ENCODE assay signal across 8 cellular contexts in the genomic region with DNA sequence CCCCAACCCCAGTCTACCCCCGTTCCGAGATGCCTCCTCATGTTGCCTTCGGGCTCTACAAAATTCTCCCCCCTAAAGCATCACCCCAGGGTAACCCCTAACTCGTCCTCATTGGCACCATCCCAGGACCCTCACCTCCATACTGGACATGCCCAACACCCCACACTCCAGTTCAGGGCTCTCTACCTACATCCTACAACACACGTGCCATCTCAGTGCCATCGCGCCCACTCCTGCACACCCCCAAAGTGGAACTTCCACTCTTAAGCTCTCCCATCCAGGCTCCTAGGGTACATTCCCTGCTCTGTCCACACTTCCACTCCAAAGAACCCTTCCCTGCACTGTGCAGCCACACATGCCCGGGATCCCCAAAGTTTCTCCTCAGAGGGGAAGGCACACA.
DNase-seq lines count a peak whose midpoint lies in the region; ATAC-seq, FAIRE-seq and TF ChIP-seq lines count a peak whose summit lies in the region.

No MANE protein-coding gene starts in this region.

- no peaks in the 10 kb centered on the region for H3K4me1 ChIP-seq in ACC112 (ENCODE audit: control insufficient read depth, insufficient read depth, low read length, unreplicated experiment)
- H3K4me1 ChIP-seq in muscle layer of duodenum (ENCODE audit: control insufficient read depth in 1 of 2, insufficient read depth in 2 of 2, low read length in 2 of 2): peaks cover 6 to 44% of the 10 kb centered on the region in 2 donors

- peak overlapping the region; percentile 100 for H3K4me3 Mint-ChIP-seq in dendritic cell treated with granulocyte-macrophage colony-stimulating factor and Interleukin-4, amounts not matched to agents 40 ng/mL and 50 ng/mL, for 4 days

- H3K4me3 ChIP-seq in ACC112 (ENCODE audit: low read depth, low read length) (peak overlapping the region; percentile 89), muscle layer of duodenum (ENCODE audit: low read depth in 1 of 2, low read length in 2 of 2) (peak overlapping the region; percentile 85 to 91)

- peak overlapping the region; percentile 94 for H3K27ac Mint-ChIP-seq in dendritic cell treated with granulocyte-macrophage colony-stimulating factor and Interleukin-4, amounts not matched to agents 40 ng/mL and 50 ng/mL, for 4 days

- peaks cover 74% of the 10 kb centered on the region for H3K4me1 Mint-ChIP-seq in dendritic cell treated with granulocyte-macrophage colony-stimulating factor and Interleukin-4, amounts not matched to agents 40 ng/mL and 50 ng/mL, for 4 days (ENCODE audit: low read depth)

- no peak for FAIRE-seq in H54 (lab: Jason Lieb, UNC)

- H2AFZ ChIP-seq in ACC112 (ENCODE audit: low read length, unreplicated experiment): no peak overlapping the region

- peaks cover 46% of the 10 kb centered on the region for H3K36me3 Mint-ChIP-seq in dendritic cell treated with granulocyte-macrophage colony-stimulating factor and Interleukin-4, amounts not matched to agents 40 ng/mL and 50 ng/mL, for 4 days (ENCODE audit: low read depth)

- H3K27me3 ChIP-seq in ACC112 (ENCODE audit: insufficient read depth, low read length): no peaks in the 10 kb centered on the region
- no peaks in the 10 kb centered on the region for H3K27me3 ChIP-seq in muscle layer of duodenum (ENCODE audit: low read depth, low read length)

- no peaks in the 10 kb centered on the region for H3K27me3 Mint-ChIP-seq in dendritic cell treated with granulocyte-macrophage colony-stimulating factor and Interleukin-4, amounts not matched to agents 40 ng/mL and 50 ng/mL, for 4 days

- no peaks in the 10 kb centered on the region for H3K9me3 ChIP-seq in KOPT-K1 (ENCODE audit: insufficient read depth, low read length, poor library complexity, severe bottlenecking)
- H3K9me3 ChIP-seq in muscle layer of duodenum (ENCODE audit: control insufficient read depth in 1 of 2, low read length in 2 of 2): no peaks in the 10 kb centered on the region

- TF ChIP-seq POLR2A in H54 (IDR thresholded peaks at IDR 0.05; ENCODE audit: low read depth, low read length): no peak

- no peaks in the 10 kb centered on the region for H3K9me3 Mint-ChIP-seq in dendritic cell treated with granulocyte-macrophage colony-stimulating factor and Interleukin-4, amounts not matched to agents 40 ng/mL and 50 ng/mL, for 4 days

- intact Hi-C loops in dendritic cell treated with granulocyte-macrophage colony-stimulating factor and Interleukin-4, amounts not matched to agents 40 ng/mL and 50 ng/mL, for 4 days (cut with micrococcal nuclease): no loop called here

- H3K27ac ChIP-seq in ACC112 (ENCODE audit: low read depth, low read length) (no peak overlapping the region), KOPT-K1 (ENCODE audit: low read depth, low read length, poor library complexity, severe bottlenecking) (peak overlapping the region; percentile 89), muscle layer of duodenum (ENCODE audit: low read length) (peak overlapping the region; percentile 31)

- ATAC-seq in HG03039 (IDR thresholded peaks at IDR 0.05; ENCODE audit: unreplicated experiment): no peak

- H3K36me3 ChIP-seq in ACC112 (ENCODE audit: insufficient read depth, low read length) (no peaks in the 10 kb centered on the region), KOPT-K1 (ENCODE audit: insufficient read depth, low read length) (peaks cover 48% of the 10 kb centered on the region), muscle layer of duodenum (ENCODE audit: control insufficient read depth in 1 of 2, insufficient read depth in 2 of 2, low read length in 2 of 2) (no peaks in the 10 kb centered on the region)

- DNase-seq in nucleus accumbens (lab: John Stamatoyannopoulos, UW) (no peak), NCI-H146 treated with DMSO at 0.1 percent for 48 hours (lab: John Stamatoyannopoulos, UW; ENCODE audit: unreplicated experiment) (no peak), H54 (ENCODE audit: insufficient read length, low spot score) (no peak)

- peaks cover 59% of the 10 kb centered on the region for H3K79me2 ChIP-seq in ACC112 (ENCODE audit: control insufficient read depth, insufficient read depth, low read length, unreplicated experiment)
